Comparison of ENCODE assay signal across 15 cellular contexts in the genomic region with DNA sequence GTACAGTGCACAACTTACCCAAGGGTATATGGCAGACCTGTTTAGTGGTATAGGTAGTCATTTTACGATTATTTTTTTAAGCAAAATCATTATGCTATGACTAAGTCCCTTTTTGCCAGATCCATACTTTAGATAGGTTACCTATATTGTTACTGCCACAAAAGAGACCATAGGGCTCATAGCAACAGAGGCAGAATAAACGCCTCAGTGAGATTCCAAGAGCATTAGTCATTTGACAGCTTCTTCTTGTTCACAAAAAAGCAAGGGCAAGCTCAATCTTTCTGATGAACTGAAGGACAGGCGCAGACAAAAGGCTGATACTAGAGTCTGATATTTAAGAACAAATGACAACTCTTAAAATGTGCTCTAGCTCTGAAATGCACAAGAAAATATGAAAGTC.
DNase-seq lines count a peak whose midpoint lies in the region; ATAC-seq, FAIRE-seq and TF ChIP-seq lines count a peak whose summit lies in the region.
"Had no signal": no experiment of that assay in that cellular context is flagged by ENCODE, and none has a peak within 500 bp of the region (broad histone marks: within the 10 kb centered on the region; RNA-seq: fewer than 3 reads in every experiment).

No MANE protein-coding gene starts in this region.

- peaks cover 16% of the 10 kb centered on the region for H3K4me1 ChIP-seq in osteoblast (ENCODE audit: insufficient read depth, low read length)

- no peaks in the 10 kb centered on the region for H3K36me3 ChIP-seq in osteoblast (ENCODE audit: insufficient read depth, low read length)
- H3K36me3 ChIP-seq: sigmoid colon had no signal

- no peak overlapping the region for H2AFZ ChIP-seq in osteoblast (ENCODE audit: low read length)

- H3K79me2 ChIP-seq in osteoblast (ENCODE audit: insufficient read depth, low read length) = no peaks in the 10 kb centered on the region

- H3K4me2 ChIP-seq in osteoblast (ENCODE audit: insufficient read depth, low read length) = no peak overlapping the region

- H3K27me3 ChIP-seq in osteoblast (ENCODE audit: insufficient read depth, low read length) = peaks cover 23% of the 10 kb centered on the region
- H3K27me3 ChIP-seq: sigmoid colon had no signal

- in situ Hi-C loops in KBM-7 (cut with MboI; ENCODE audit: low pct_unique_long_range_greater_than_20kb, low sequenced_read_pairs) = no loop called here

- TF ChIP-seq CTCF in fibroblast of mammary gland (conservative IDR thresholded peaks at IDR 0.05; ENCODE audit: control insufficient read depth, insufficient read depth, low read depth, low read length) (no peak), osteoblast (IDR thresholded peaks at IDR 0.05; ENCODE audit: extremely low read depth, low read depth, low read length) (no peak)

- no peaks in the 10 kb centered on the region for H4K20me1 ChIP-seq in osteoblast (ENCODE audit: insufficient read depth, low read length)

- H3K9me3 ChIP-seq in osteoblast (ENCODE audit: low read depth, low read length) = no peaks in the 10 kb centered on the region
- H3K9me3 ChIP-seq: sigmoid colon had no signal

- FAIRE-seq in RCC 7860 (lab: Jason Lieb, UNC) = peak; percentile 61
- FAIRE-seq: G401.6 had no signal

- H3K4me3 ChIP-seq in fibroblast of mammary gland (ENCODE audit: control insufficient read depth, low read depth, low read length) (no peak overlapping the region), osteoblast (ENCODE audit: insufficient read depth, low read length) (no peak overlapping the region)

- H3K27ac ChIP-seq in osteoblast (ENCODE audit: low read depth, low read length) = no peak overlapping the region
- H3K27ac ChIP-seq: 22Rv1 had no signal

- DNase-seq in DMS 273 (lab: John Stamatoyannopoulos, UW; ENCODE audit: unreplicated experiment) (peak; percentile 2), DMS 273 treated with DMSO at 0.1 percent for 48 hours (lab: John Stamatoyannopoulos, UW) (no peak), RCC 7860 (ENCODE audit: low spot score) (peak; percentile 78), fibroblast of mammary gland (ENCODE audit: low read depth) (peak; percentile 28), osteoblast (ENCODE audit: insufficient read length, low spot score, missing footprints) (peak; percentile 65), KBM-7 (no peak)
- DNase-seq in stimulated activated CD4-positive, alpha-beta T cell treated with anti-CD3 and anti-CD28 coated beads, Interleukin-4, amount 100 ng/mL, for 4 hours = no peak
- DNase-seq: effector CD4-positive, alpha-beta T cell; left cardiac atrium; NCI-H1694; SIG-M5; sigmoid colon had no signal

- no peak for ATAC-seq in HG02678 (IDR thresholded peaks at IDR 0.05; ENCODE audit: unreplicated experiment)

Comparison
In these comparisons a context has a peak if more than half of its experiments do, and no peak if none do; other contexts are left out.
1. DNase-seq: peak in DMS 273 (single experiment), RCC 7860 (single experiment), fibroblast of mammary gland (single experiment) and osteoblast (single experiment); none in DMS 273 treated with DMSO at 0.1 percent for 48 hours (single experiment), stimulated activated CD4-positive, alpha-beta T cell treated with anti-CD3 and anti-CD28 coated beads, Interleukin-4, amount 100 ng/mL, for 4 hours (0 of 2) and KBM-7 (single experiment).